ENCODE assay signal across 30 cellular contexts in the genomic region with DNA sequence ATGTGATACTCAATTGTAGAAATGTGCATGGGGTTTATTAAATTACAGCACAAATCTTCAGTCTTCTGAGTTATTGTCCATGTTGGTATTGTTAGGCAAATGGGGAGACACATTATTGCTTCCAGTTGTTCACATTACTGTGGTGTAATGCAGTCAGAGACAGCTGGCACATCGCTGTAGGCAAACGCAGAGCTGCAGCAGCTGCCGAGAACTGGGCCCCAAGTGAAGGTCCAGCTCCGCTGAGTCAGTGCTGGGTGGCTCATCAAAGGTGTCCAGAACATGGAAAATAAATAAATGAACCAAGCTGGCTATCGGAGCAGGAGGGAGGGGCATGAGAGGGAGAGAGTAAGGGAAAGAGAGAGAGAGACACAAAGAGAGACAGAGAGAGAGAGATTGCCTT.
DNase-seq lines count a peak whose midpoint lies in the region; ATAC-seq, FAIRE-seq and TF ChIP-seq lines count a peak whose summit lies in the region.
"Had no signal": no experiment of that assay in that cellular context is flagged by ENCODE, and none has a peak within 500 bp of the region (broad histone marks: within the 10 kb centered on the region; RNA-seq: fewer than 3 reads in every experiment).

No MANE protein-coding gene starts in this region.

- H3K4me1 ChIP-seq in GM23338 (ENCODE audit: insufficient read depth) (no peaks in the 10 kb centered on the region), SJCRH30 (peaks cover 14% of the 10 kb centered on the region), H9 (ENCODE audit: insufficient read depth, low read length) (no peaks in the 10 kb centered on the region), thyroid gland (no peaks in the 10 kb centered on the region)
- H3K4me1 ChIP-seq: BE2C had no signal

- H4K20me1 ChIP-seq in GM23338 (replicated peaks; ENCODE audit: insufficient read depth), result no peaks in the 10 kb centered on the region
- no peaks in the 10 kb centered on the region for H4K20me1 ChIP-seq in H9 (ENCODE audit: control insufficient read depth, insufficient read depth, insufficient read length)

- no peak overlapping the region for H2BK5ac ChIP-seq in H9 (ENCODE audit: insufficient read length, low read length)

- FAIRE-seq in H54 (lab: Jason Lieb, UNC), result no peak
- FAIRE-seq: GM12891, HTR-8/SVneo, K562, RCC 7860 had no signal

- no peak overlapping the region for H3K27ac ChIP-seq in GM23338 (ENCODE audit: low read depth)
- peak overlapping the region; percentile 70 for H3K27ac ChIP-seq in SJCRH30
- no peak overlapping the region for H3K27ac ChIP-seq in H9 (ENCODE audit: insufficient read length, low read depth, low read length)
- no peak overlapping the region for H3K27ac ChIP-seq in thyroid gland

- TF ChIP-seq CTCF in GM23338 (conservative IDR thresholded peaks at IDR 0.05; ENCODE audit: low read depth in 2 of 2), result no peak
- no peak for TF ChIP-seq CTCF in neural crest cell (conservative IDR thresholded peaks at IDR 0.05)
- no peak for TF ChIP-seq CTCF in H9 (conservative IDR thresholded peaks at IDR 0.05)
- TF ChIP-seq CTCF in thyroid gland (IDR thresholded peaks at IDR 0.05), result no peak

- H3K27me3 ChIP-seq in GM23338 (ENCODE audit: insufficient read depth) (no peaks in the 10 kb centered on the region), SJCRH30 (no peaks in the 10 kb centered on the region), H9 (ENCODE audit: insufficient read depth, low read length) (no peaks in the 10 kb centered on the region), thyroid gland (no peaks in the 10 kb centered on the region)

- H4K8ac ChIP-seq in H9 (replicated peaks; ENCODE audit: insufficient read length, low read depth, low read length), result no peak overlapping the region

- H3K9me3 Mint-ChIP-seq in GM23338, result no peaks in the 10 kb centered on the region
- H3K9me3 Mint-ChIP-seq in neural crest cell, result no peaks in the 10 kb centered on the region
- H3K9me3 Mint-ChIP-seq in H9, result no peaks in the 10 kb centered on the region; a peak in 1 of 5 replicates
- H3K9me3 Mint-ChIP-seq: T-cell had no signal

- DNase-seq in NCI-H82 (lab: John Stamatoyannopoulos, UW) (peak; percentile 27), NCI-H82 treated with DMSO at 0.1 percent for 48 hours (lab: John Stamatoyannopoulos, UW; ENCODE audit: unreplicated experiment) (no peak), GM23338 (ENCODE audit: low spot score) (no peak), SJCRH30 (peak; percentile 93 to 94), neural crest cell (ENCODE audit: low read depth, low spot score) (no peak), H54 (ENCODE audit: insufficient read length, low spot score) (no peak), H9 (no peak), thyroid gland (no peak)
- DNase-seq: 8988T; ACHN; BE2C; Calu3; CD8-positive, alpha-beta memory T cell; EL; GF-D8; H7; NCI-H1092; NCI-H1417 treated with DMSO at 0.1 percent for 48 hours; NCI-H1694 treated with DMSO at 0.1 percent for 48 hours; NCI-H2081 treated with DMSO at 0.1 percent for 48 hours; NCI-H2171; NCI-H226; NCI-H510A; NCI-H69; T-cell had no signal

- no peak overlapping the region for H3K23ac ChIP-seq in H9 (ENCODE audit: insufficient read length, low read depth, low read length)

- TF ChIP-seq POLR2A in H54 (IDR thresholded peaks at IDR 0.05; ENCODE audit: low read depth, low read length) (no peak), thyroid gland (IDR thresholded peaks at IDR 0.05) (no peak)

- H4K5ac ChIP-seq in H9 (ENCODE audit: insufficient read length, low read depth, low read length), result no peak overlapping the region

- no peak overlapping the region for H3K4me2 ChIP-seq in GM23338
- H3K4me2 ChIP-seq in H9 (ENCODE audit: insufficient read depth, insufficient read length, low read length), result no peak overlapping the region

- no peak for ATAC-seq in GM23338
- ATAC-seq: K562, T-cell had no signal

- H3K79me1 ChIP-seq in H9 (ENCODE audit: insufficient read depth, low read depth, low read length, poor library complexity, severe bottlenecking), result no peaks in the 10 kb centered on the region

- H2AK5ac ChIP-seq in H9 (ENCODE audit: insufficient read length, low read length), result no peak overlapping the region

- no peak overlapping the region for H3K18ac ChIP-seq in H9 (ENCODE audit: insufficient read length, low read depth, low read length)

- H3K4me1 Mint-ChIP-seq in GM23338 (peaks cover 4% of the 10 kb centered on the region; the same call in 2 of the 3 replicates), neural crest cell (no peaks in the 10 kb centered on the region), H9 (peaks cover 0 to 4% of the 10 kb centered on the region in 2 experiments; a peak in 3 of 4 replicates)
- H3K4me1 Mint-ChIP-seq: CD14-positive monocyte; CD8-positive, alpha-beta memory T cell; T-cell had no signal

- intact Hi-C loops in thyroid gland (cut with DNase I), result no loop called here

- H2BK20ac ChIP-seq in H9 (ENCODE audit: low read depth, low read length, poor library complexity, severe bottlenecking), result no peak overlapping the region

- no peak overlapping the region for H3K56ac ChIP-seq in H9 (ENCODE audit: insufficient read length, low read depth, low read length)

- H3K9ac ChIP-seq in H9 (ENCODE audit: extremely low read depth, insufficient read length, low read length), result no peak overlapping the region

- H2BK15ac ChIP-seq in H9 (ENCODE audit: low read depth, low read length), result no peak overlapping the region

- no peaks in the 10 kb centered on the region for H3K27me3 Mint-ChIP-seq in GM23338 (ENCODE audit: insufficient read depth, low read depth, poor library complexity)
- H3K27me3 Mint-ChIP-seq in neural crest cell (ENCODE audit: low read depth), result peaks cover 6% of the 10 kb centered on the region
- no peaks in the 10 kb centered on the region for H3K27me3 Mint-ChIP-seq in H9 (ENCODE audit: low read depth)

- H3K23me2 ChIP-seq in H9 (ENCODE audit: insufficient read length, low read depth, low read length, poor library complexity, severe bottlenecking), result no peaks in the 10 kb centered on the region

- no peaks in the 10 kb centered on the region for H3K9me2 ChIP-seq in GM23338 (ENCODE audit: insufficient read depth)

- H3K36me3 Mint-ChIP-seq in GM23338 (ENCODE audit: low read depth) (no peaks in the 10 kb centered on the region), neural crest cell (ENCODE audit: low read depth) (no peaks in the 10 kb centered on the region), H9 (ENCODE audit: insufficient read depth in 1 of 3, low read depth in 3 of 3) (no peaks in the 10 kb centered on the region)
- H3K36me3 Mint-ChIP-seq: CD14-positive monocyte; CD8-positive, alpha-beta memory T cell; T-cell had no signal

- H3F3A ChIP-seq in GM23338 (replicated peaks; ENCODE audit: low read depth), result no peaks in the 10 kb centered on the region

- H3K9me3 ChIP-seq in SJCRH30 (replicated peaks) (no peaks in the 10 kb centered on the region), H9 (ENCODE audit: control insufficient read depth, low read depth, low read length) (no peaks in the 10 kb centered on the region), thyroid gland (no peaks in the 10 kb centered on the region)
- H3K9me3 ChIP-seq: BE2C had no signal

- H4K91ac ChIP-seq in H9 (ENCODE audit: insufficient read length, low read depth, low read length), result no peak overlapping the region

- H3K79me2 ChIP-seq in GM23338 (replicated peaks; ENCODE audit: insufficient read depth) (no peaks in the 10 kb centered on the region), H9 (ENCODE audit: insufficient read depth, low read length) (no peaks in the 10 kb centered on the region)

- H2BK120ac ChIP-seq in H9 (ENCODE audit: low read depth, low read length, poor library complexity, severe bottlenecking), result no peak overlapping the region

- H3T11ph ChIP-seq in H9 (ENCODE audit: low read length), result no peak overlapping the region

- H3K4ac ChIP-seq in H9 (ENCODE audit: low read depth, low read length), result no peak overlapping the region

- H2AFZ ChIP-seq in GM23338, result no peak overlapping the region
- H2AFZ ChIP-seq in H9 (ENCODE audit: low read length), result no peak overlapping the region

- H3K14ac ChIP-seq in H9 (ENCODE audit: insufficient read depth, low read length), result no peak overlapping the region

- H2BK12ac ChIP-seq in H9 (ENCODE audit: insufficient read length, low read depth, low read length), result no peak overlapping the region

- H3K4me3 ChIP-seq in GM23338, result no peak overlapping the region
- no peak overlapping the region for H3K4me3 ChIP-seq in SJCRH30
- no peak overlapping the region for H3K4me3 ChIP-seq in thyroid gland (replicated peaks in 1 of 3)
- H3K4me3 ChIP-seq: K562 had no signal

- H3K4me3 Mint-ChIP-seq in GM23338 (no peak overlapping the region), neural crest cell (no peak overlapping the region), H9 (no peak overlapping the region)
- H3K4me3 Mint-ChIP-seq: CD14-positive monocyte; CD8-positive, alpha-beta memory T cell; T-cell had no signal

- H3K27ac Mint-ChIP-seq in GM23338 (peak overlapping the region; percentile 71), neural crest cell (ENCODE audit: unreplicated experiment) (peak overlapping the region; percentile 86), H9 (no peak overlapping the region)
- H3K27ac Mint-ChIP-seq: CD14-positive monocyte; CD8-positive, alpha-beta memory T cell; T-cell had no signal

- WGBS in H9 (ENCODE audit: extremely low coverage, insufficient read length, low lambda C conversion rate), result no CpG with 5 or more reads among the region's 5 CpGs
- 72 to 90% methylated on average over 5 of the region's 5 CpGs for WGBS in thyroid gland, 2 donors

- H3K36me3 ChIP-seq in GM23338 (ENCODE audit: insufficient read depth), result no peaks in the 10 kb centered on the region
- no peaks in the 10 kb centered on the region for H3K36me3 ChIP-seq in SJCRH30
- no peaks in the 10 kb centered on the region for H3K36me3 ChIP-seq in thyroid gland
- H3K36me3 ChIP-seq: BE2C had no signal

TF ChIP-seq in GM23338, 12 proteins besides CTCF, POLR2A, EP300 and RAD21 (continues in another document):
- TF ChIP-seq JUNB (IDR thresholded peaks at IDR 0.05; ENCODE audit: unreplicated experiment) (no peak), POLR2AphosphoS5 (IDR thresholded peaks at IDR 0.05; ENCODE audit: low read depth) (no peak)

Comparison
In these comparisons a context has a peak if more than half of its experiments do, and no peak if none do; other contexts are left out.
1. DNase-seq: peak in NCI-H82 (single experiment) and SJCRH30 (2 of 2); none in NCI-H82 treated with DMSO at 0.1 percent for 48 hours (single experiment), GM23338 (single experiment), neural crest cell (single experiment), H54 (single experiment), H9 (single experiment) and thyroid gland (0 of 2).
2. H3K27ac Mint-ChIP-seq: peak in GM23338 (single experiment) and neural crest cell (single experiment); none in H9 (0 of 3).